18 cellular contexts compared by ENCODE assay signal in genomic region chr12:49550853-49551252, GRCh38. TPM values are rescaled to one million over a fixed set of nuclear protein-coding genes. Genes with fewer than 3 reads are reported as not detected.
DNase-seq lines count a peak whose midpoint lies in the region; ATAC-seq and TF ChIP-seq lines count a peak whose summit lies in the region.
"Had no signal": no experiment of that assay in that cellular context is flagged by ENCODE, and none has a peak within 500 bp of the region (broad histone marks: within the 10 kb centered on the region; RNA-seq: fewer than 3 reads in every experiment).

No MANE protein-coding gene starts in this region.

- no peak overlapping the region for H3K27ac ChIP-seq in lower lobe of right lung
- H3K27ac ChIP-seq in GM23248 = no peak overlapping the region

- no peak overlapping the region for H2AFZ ChIP-seq in GM23248

- H3K36me3 ChIP-seq in lower lobe of right lung (no peaks in the 10 kb centered on the region), GM23248 (ENCODE audit: low read depth) (no peaks in the 10 kb centered on the region)

- no peak for ATAC-seq in stimulated activated naive CD8-positive, alpha-beta T cell treated with anti-CD3 and anti-CD28 coated beads, Interleukin-15, Interleukin-2, amounts not matched to agents 100 U/mL and 50 U/mL, for 24 hours
- ATAC-seq in activated CD8-positive, alpha-beta T cell treated with anti-CD3 and anti-CD28 coated beads, Interleukin-2, amount 10 ng/mL, durations not matched to agents 7 days and 5 days = no peak
- no peak for ATAC-seq in lower lobe of right lung
- ATAC-seq in HG03039 (IDR thresholded peaks at IDR 0.05; ENCODE audit: unreplicated experiment) = no peak
- ATAC-seq: CD8-positive, alpha-beta T cell had no signal

- no peak for TF ChIP-seq CTCF in nephron (IDR thresholded peaks at IDR 0.05; ENCODE audit: unreplicated experiment in 3 of 3)
- no peak for TF ChIP-seq CTCF in lower lobe of right lung (IDR thresholded peaks at IDR 0.05)

- H3K9me3 Mint-ChIP-seq in stimulated activated naive CD8-positive, alpha-beta T cell treated with anti-CD3 and anti-CD28 coated beads, Interleukin-15, Interleukin-2, amounts not matched to agents 100 ng/mL and 50 ng/mL, for 24 hours = no peaks in the 10 kb centered on the region
- no peaks in the 10 kb centered on the region for H3K9me3 Mint-ChIP-seq in activated CD8-positive, alpha-beta T cell treated with anti-CD3 and anti-CD28 coated beads, Interleukin-2, amount 10 ng/mL, durations not matched to agents 7 days and 5 days (ENCODE audit: insufficient read depth)
- no peaks in the 10 kb centered on the region for H3K9me3 Mint-ChIP-seq in nephron
- H3K9me3 Mint-ChIP-seq: CD8-positive, alpha-beta T cell; HFFc6 had no signal

- in situ Hi-C loops in GM23248 (cut with MboI) = no loop called here

- H3K9me3 ChIP-seq in lower lobe of right lung (no peaks in the 10 kb centered on the region), GM23248 (ENCODE audit: low read depth) (no peaks in the 10 kb centered on the region)

- H3K79me2 ChIP-seq in GM23248 (ENCODE audit: insufficient read depth) = no peaks in the 10 kb centered on the region

- H3K4me3 Mint-ChIP-seq in stimulated activated naive CD8-positive, alpha-beta T cell treated with anti-CD3 and anti-CD28 coated beads, Interleukin-15, Interleukin-2, amounts not matched to agents 100 ng/mL and 50 ng/mL, for 24 hours = peak overlapping the region; percentile 9
- no peak overlapping the region for H3K4me3 Mint-ChIP-seq in activated CD8-positive, alpha-beta T cell treated with anti-CD3 and anti-CD28 coated beads, Interleukin-2, amount 10 ng/mL, durations not matched to agents 7 days and 5 days
- no peak overlapping the region for H3K4me3 Mint-ChIP-seq in nephron
- H3K4me3 Mint-ChIP-seq: HFFc6 had no signal

- H4K20me1 ChIP-seq in GM23248 (ENCODE audit: insufficient read depth) = no peaks in the 10 kb centered on the region

- no peaks in the 10 kb centered on the region for H3K9me2 ChIP-seq in GM23248 (ENCODE audit: insufficient read depth)

- H3K4me2 ChIP-seq in GM23248 (ENCODE audit: unreplicated experiment) = no peak overlapping the region

- POLR2A ChIA-PET in activated CD8-positive, alpha-beta T cell treated with anti-CD3 and anti-CD28 coated beads, Interleukin-2, amount 10 ng/mL, durations not matched to agents 7 days and 5 days (lab: Charles Lee) = interaction anchor here (0.5 to 1.5 kb wide), 3 partner anchors 16 to 699 kb away, joined by 3 to 6 read pairs (median 3); partner anchors contain the start of genes DDX23 and SPATS2

- no peak for DNase-seq in stimulated activated naive CD8-positive, alpha-beta T cell treated with anti-CD3 and anti-CD28 coated beads, Interleukin-15, Interleukin-2, amounts not matched to agents 100 U/mL and 50 U/mL, for 24 hours
- no peak for DNase-seq in activated CD8-positive, alpha-beta T cell treated with anti-CD3 and anti-CD28 coated beads, Interleukin-2, amount 10 ng/mL, durations not matched to agents 7 days and 5 days
- no peak for DNase-seq in lower lobe of right lung
- DNase-seq in GM23248 = no peak
- DNase-seq: CD8-positive, alpha-beta T cell; DND-41; GDM1; GOT3; HFFc6; Kasumi-1; NCI-H1105 treated with DMSO at 0.1 percent for 48 hours; NCI-H2029 treated with DMSO at 0.1 percent for 48 hours; SIG-M5 had no signal

- WGBS in GM23248 (ENCODE audit: low coverage in 1 of 2, low lambda C conversion rate in 2 of 2, missing lambda C conversion rate in 2 of 2), 2 experiments = 85 to 90% methylated on average over 6 of the region's 6 CpGs

- CTCF ChIA-PET in activated CD8-positive, alpha-beta T cell treated with anti-CD3 and anti-CD28 coated beads, Interleukin-2, amount 10 ng/mL, durations not matched to agents 7 days and 5 days (lab: Charles Lee) = interaction anchor here (1.0 to 4.0 kb wide), 6 partner anchors 12 to 192 kb away, joined by 3 to 41 read pairs (median 6); partner anchors contain the start of genes MCRS1 and PRPF40B

- H3K27me3 ChIP-seq in lower lobe of right lung (ENCODE audit: low read depth) (peaks cover 40% of the 10 kb centered on the region), GM23248 (replicated peaks; ENCODE audit: insufficient read depth) (peaks cover 21% of the 10 kb centered on the region; the same call in 1 of the 2 replicates)

- H3K27ac Mint-ChIP-seq in stimulated activated naive CD8-positive, alpha-beta T cell treated with anti-CD3 and anti-CD28 coated beads, Interleukin-15, Interleukin-2, amounts not matched to agents 100 ng/mL and 50 ng/mL, for 24 hours = peak overlapping the region; percentile 69
- peak overlapping the region; percentile 17 for H3K27ac Mint-ChIP-seq in activated CD8-positive, alpha-beta T cell treated with anti-CD3 and anti-CD28 coated beads, Interleukin-2, amount 10 ng/mL, durations not matched to agents 7 days and 5 days
- H3K27ac Mint-ChIP-seq in nephron = peak overlapping the region; percentile 10 to 89 (median 55)
- H3K27ac Mint-ChIP-seq: B cell; CD8-positive, alpha-beta T cell; HFFc6 had no signal

- H3K36me3 Mint-ChIP-seq in stimulated activated naive CD8-positive, alpha-beta T cell treated with anti-CD3 and anti-CD28 coated beads, Interleukin-15, Interleukin-2, amounts not matched to agents 100 ng/mL and 50 ng/mL, for 24 hours (ENCODE audit: low read depth) = no peaks in the 10 kb centered on the region
- no peaks in the 10 kb centered on the region for H3K36me3 Mint-ChIP-seq in activated CD8-positive, alpha-beta T cell treated with anti-CD3 and anti-CD28 coated beads, Interleukin-2, amount 10 ng/mL, durations not matched to agents 7 days and 5 days (ENCODE audit: low read depth)
- no peaks in the 10 kb centered on the region for H3K36me3 Mint-ChIP-seq in nephron (ENCODE audit: low read depth)

- H3K4me1 ChIP-seq in lower lobe of right lung = peaks cover 12% of the 10 kb centered on the region
- no peaks in the 10 kb centered on the region for H3K4me1 ChIP-seq in GM23248 (ENCODE audit: insufficient read depth)

- intact Hi-C loops in lower lobe of right lung (cut with DNase I) = no loop called here

- H3K4me3 ChIP-seq in lower lobe of right lung = no peak overlapping the region
- H3K4me3 ChIP-seq in GM23248 = no peak overlapping the region

- no peak overlapping the region for H3K9ac ChIP-seq in GM23248

- H3K27me3 Mint-ChIP-seq in stimulated activated naive CD8-positive, alpha-beta T cell treated with anti-CD3 and anti-CD28 coated beads, Interleukin-15, Interleukin-2, amounts not matched to agents 100 ng/mL and 50 ng/mL, for 24 hours = peaks cover 12% of the 10 kb centered on the region
- H3K27me3 Mint-ChIP-seq in activated CD8-positive, alpha-beta T cell treated with anti-CD3 and anti-CD28 coated beads, Interleukin-2, amount 10 ng/mL, durations not matched to agents 7 days and 5 days (ENCODE audit: low read depth) = peaks cover 13% of the 10 kb centered on the region
- peaks cover 63% of the 10 kb centered on the region for H3K27me3 Mint-ChIP-seq in nephron (ENCODE audit: low read depth)

- peaks cover 19% of the 10 kb centered on the region for H3K4me1 Mint-ChIP-seq in stimulated activated naive CD8-positive, alpha-beta T cell treated with anti-CD3 and anti-CD28 coated beads, Interleukin-15, Interleukin-2, amounts not matched to agents 100 ng/mL and 50 ng/mL, for 24 hours (ENCODE audit: low read depth)
- H3K4me1 Mint-ChIP-seq in activated CD8-positive, alpha-beta T cell treated with anti-CD3 and anti-CD28 coated beads, Interleukin-2, amount 10 ng/mL, durations not matched to agents 7 days and 5 days (ENCODE audit: low read depth) = peaks cover 24% of the 10 kb centered on the region
- peaks cover 4% of the 10 kb centered on the region for H3K4me1 Mint-ChIP-seq in nephron

- H3F3A ChIP-seq in GM23248 (ENCODE audit: insufficient read depth) = no peaks in the 10 kb centered on the region

RNA-seq across cellular contexts. Expression of gene KCNH3, which starts 12.0 kb away (rescaled TPM):
- 1 to 10 TPM; 5.1 to 5.3 TPM for total RNA-seq in activated CD8-positive, alpha-beta T cell treated with anti-CD3 and anti-CD28 coated beads, Interleukin-2, amount 10 ng/mL, durations not matched to agents 7 days and 5 days
- total RNA-seq in lower lobe of right lung = 2.3 TPM
- not detected in 2 replicates for total RNA-seq in GM23248 (2014; rRNA removed; shearing (Covaris generic))
- 0.09 and 0.10 TPM in 2 replicates for polyA plus RNA-seq in GM23248 (2016; fragmentation: Nextera tagmentation; extraction: Ambion mirVana)

RNA-seq across cellular contexts. Expression of gene MCRS1, which starts 17.1 kb away (rescaled TPM):
- 10 to 100 TPM; 85.9 to 86.1 TPM for total RNA-seq in activated CD8-positive, alpha-beta T cell treated with anti-CD3 and anti-CD28 coated beads, Interleukin-2, amount 10 ng/mL, durations not matched to agents 7 days and 5 days
- total RNA-seq in lower lobe of right lung = 50.0 TPM
- total RNA-seq in GM23248 (2014; rRNA removed; shearing (Covaris generic)) = 54.9 and 60.4 TPM in 2 replicates
- polyA plus RNA-seq in GM23248 (2016; fragmentation: Nextera tagmentation; extraction: Ambion mirVana) = 64.2 and 66.0 TPM in 2 replicates

RNA-seq across cellular contexts. Expression of gene FAM186B, which starts 54.6 kb away (rescaled TPM):
- under 1 TPM; 0.18 to 0.21 TPM for total RNA-seq in activated CD8-positive, alpha-beta T cell treated with anti-CD3 and anti-CD28 coated beads, Interleukin-2, amount 10 ng/mL, durations not matched to agents 7 days and 5 days
- 0.65 TPM for total RNA-seq in lower lobe of right lung
- 0.22 and 1.4 TPM in 2 replicates for total RNA-seq in GM23248 (2014; rRNA removed; shearing (Covaris generic))
- 0.14 and 0.38 TPM in 2 replicates for polyA plus RNA-seq in GM23248 (2016; fragmentation: Nextera tagmentation; extraction: Ambion mirVana)
- total RNA-seq: RPMI7951 had no signal

Comparison
In these comparisons a context has a peak if more than half of its experiments do, and no peak if none do; other contexts are left out.
1. H3K27ac Mint-ChIP-seq: peak in every context shown above with its lines; median percentile 69 in stimulated activated naive CD8-positive, alpha-beta T cell treated with anti-CD3 and anti-CD28 coated beads, Interleukin-15, Interleukin-2, amounts not matched to agents 100 ng/mL and 50 ng/mL, for 24 hours; 55 in nephron; 17 in activated CD8-positive, alpha-beta T cell treated with anti-CD3 and anti-CD28 coated beads, Interleukin-2, amount 10 ng/mL, durations not matched to agents 7 days and 5 days.